ENCODE assay signal across 28 cellular contexts in genomic region chr12:28933176-28933575, GRCh38.
"Had no signal": no experiment of that assay in that cellular context is flagged by ENCODE, and none has a peak within 500 bp of the region (broad histone marks: within the 10 kb centered on the region; RNA-seq: fewer than 3 reads in every experiment).

No MANE protein-coding gene starts in this region.

- DNase-seq: Karpas-422, MG63, NCI-H1048, NCI-H1092 treated with DMSO at 0.1 percent for 48 hours, NCI-H1105 treated with DMSO at 0.1 percent for 48 hours, NCI-H1417, NCI-H1436, NCI-H146, NCI-H1694, NCI-H187, NCI-H1930, NCI-H2029 treated with DMSO at 0.1 percent for 48 hours, NCI-H2081 treated with DMSO at 0.1 percent for 48 hours, NCI-H2171, NCI-H226, NCI-H446 treated with DMSO at 0.1 percent for 48 hours, NCI-H510A, NCI-H524, NCI-H526, NCI-H69, NCI-H748 treated with DMSO at 0.1 percent for 48 hours, NCI-H82, SHP77, SIG-M5, SJCRH30 had no signal

- ATAC-seq: Panc1, Right ventricle myocardium inferior, SK-N-SH treated with all-trans-retinoic acid at 6 μM for 48 hours had no signal
